Comparison of ENCODE assay signal across 11 cellular contexts in genomic region chr1:32353886-32354570, GRCh38. TPM values are rescaled to one million over a fixed set of nuclear protein-coding genes. Genes with fewer than 3 reads are reported as not detected.
DNase-seq lines count a peak whose midpoint lies in the region; ATAC-seq and TF ChIP-seq lines count a peak whose summit lies in the region.
"Had no signal": no experiment of that assay in that cellular context is flagged by ENCODE, and none has a peak within 500 bp of the region (broad histone marks: within the 10 kb centered on the region; RNA-seq: fewer than 3 reads in every experiment).

No MANE protein-coding gene starts in this region.

- WGBS in mesendoderm (ENCODE audit: extremely low coverage, insufficient coverage, low lambda C conversion rate) = no CpG with 5 or more reads among the region's 2 CpGs
- 8 to 13% methylated on average over 2 of the region's 2 CpGs for WGBS in aorta, 2 donors

- H3K9ac ChIP-seq in colonic mucosa (ENCODE audit: low read depth in 2 of 2, low read length in 2 of 2) = no peak overlapping the region
- H3K9ac ChIP-seq in mesendoderm (ENCODE audit: low read length) = no peak overlapping the region

- H3K4ac ChIP-seq in mesendoderm (ENCODE audit: low read depth, low read length) = no peak overlapping the region

- no peak for ATAC-seq in activated naive CD8-positive, alpha-beta T cell treated with anti-CD3 and anti-CD28 coated beads, Interleukin-2, amount 50 U/mL, for 24 hours
- peak; percentile 2 for ATAC-seq in aorta (ENCODE audit: low FRiP score)
- ATAC-seq in GM19324 (IDR thresholded peaks at IDR 0.05; ENCODE audit: low FRiP score, unreplicated experiment) = no peak
- ATAC-seq: stimulated activated naive CD8-positive, alpha-beta T cell treated with anti-CD3 and anti-CD28 coated beads, Interleukin-15, Interleukin-2, amounts not matched to agents 100 U/mL and 50 U/mL, for 24 hours had no signal

- no peaks in the 10 kb centered on the region for H3K79me1 ChIP-seq in mesendoderm (ENCODE audit: low read length)

- H3K27ac ChIP-seq in colonic mucosa (peak overlapping the region; percentile 6), mesendoderm (ENCODE audit: low read depth, low read length) (no peak overlapping the region), aorta (ENCODE audit: low read depth in 1 of 2, low read length in 2 of 2) (no peak overlapping the region)
- H3K27ac ChIP-seq: C4-2B had no signal

- intact Hi-C loops in colonic mucosa (cut with DNase I) = no loop called here
- intact Hi-C loops in aorta (cut with DNase I) = no loop called here

- H3K23ac ChIP-seq in mesendoderm (ENCODE audit: low read length) = no peak overlapping the region

- H4K8ac ChIP-seq in mesendoderm (ENCODE audit: low read depth, low read length) = no peak overlapping the region

- no peak for TF ChIP-seq CTCF in colonic mucosa (IDR thresholded peaks at IDR 0.05)

- H3K36me3 ChIP-seq in colonic mucosa (no peaks in the 10 kb centered on the region), mesendoderm (ENCODE audit: control insufficient read depth, insufficient read depth, low read length) (no peaks in the 10 kb centered on the region), aorta (ENCODE audit: control insufficient read depth in 1 of 2, insufficient read depth in 2 of 2, low read length in 1 of 2) (no peaks in the 10 kb centered on the region)

- H3K4me1 ChIP-seq in colonic mucosa = peaks cover 3% of the 10 kb centered on the region
- no peaks in the 10 kb centered on the region for H3K4me1 ChIP-seq in mesendoderm (ENCODE audit: control insufficient read depth, low read depth, low read length)
- H3K4me1 ChIP-seq in aorta (ENCODE audit: control insufficient read depth in 1 of 2, insufficient read depth in 2 of 2, low read length in 2 of 2) = no peaks in the 10 kb centered on the region

- peaks cover 30% of the 10 kb centered on the region for H3K4me1 Mint-ChIP-seq in activated naive CD8-positive, alpha-beta T cell (ENCODE audit: low read depth)
- H3K4me1 Mint-ChIP-seq in activated naive CD8-positive, alpha-beta T cell treated with anti-CD3 and anti-CD28 coated beads, Interleukin-2, amount 50 U/mL, for 24 hours = peaks cover 28% of the 10 kb centered on the region

- no peaks in the 10 kb centered on the region for H3K79me2 ChIP-seq in mesendoderm (ENCODE audit: control insufficient read depth, insufficient read depth, low read length)

- H2AK5ac ChIP-seq in mesendoderm (ENCODE audit: low read length) = no peak overlapping the region

- H3K18ac ChIP-seq in mesendoderm (ENCODE audit: low read length) = no peak overlapping the region

- no peak overlapping the region for H4K5ac ChIP-seq in mesendoderm (ENCODE audit: low read length)

- peak overlapping the region; percentile 47 for H3K56ac ChIP-seq in mesendoderm (ENCODE audit: low read length)

- H2BK5ac ChIP-seq in mesendoderm (ENCODE audit: low read length) = no peak overlapping the region

- no peaks in the 10 kb centered on the region for H3K27me3 ChIP-seq in colonic mucosa
- no peaks in the 10 kb centered on the region for H3K27me3 ChIP-seq in mesendoderm (ENCODE audit: insufficient read depth, low read length, poor library complexity)
- H3K27me3 ChIP-seq in aorta (ENCODE audit: control insufficient read depth in 1 of 2, insufficient read depth in 2 of 2, low read length in 1 of 2) = no peaks in the 10 kb centered on the region

- no peaks in the 10 kb centered on the region for H3K9me3 ChIP-seq in colonic mucosa
- no peaks in the 10 kb centered on the region for H3K9me3 ChIP-seq in aorta (ENCODE audit: control insufficient read depth, low read length)

- H3K4me3 Mint-ChIP-seq in activated naive CD8-positive, alpha-beta T cell = peak overlapping the region; percentile 27
- H3K4me3 Mint-ChIP-seq in activated naive CD8-positive, alpha-beta T cell treated with anti-CD3 and anti-CD28 coated beads, Interleukin-2, amount 50 U/mL, for 24 hours = no peak overlapping the region

- no peaks in the 10 kb centered on the region for H3K27me3 Mint-ChIP-seq in activated naive CD8-positive, alpha-beta T cell
- H3K27me3 Mint-ChIP-seq in activated naive CD8-positive, alpha-beta T cell treated with anti-CD3 and anti-CD28 coated beads, Interleukin-2, amount 50 U/mL, for 24 hours = no peaks in the 10 kb centered on the region

- no peaks in the 10 kb centered on the region for H3K36me3 Mint-ChIP-seq in activated naive CD8-positive, alpha-beta T cell
- H3K36me3 Mint-ChIP-seq in activated naive CD8-positive, alpha-beta T cell treated with anti-CD3 and anti-CD28 coated beads, Interleukin-2, amount 50 U/mL, for 24 hours (ENCODE audit: low read depth) = no peaks in the 10 kb centered on the region

- H3K4me3 ChIP-seq in colonic mucosa (no peak overlapping the region), mesendoderm (ENCODE audit: low read length) (no peak overlapping the region), aorta (ENCODE audit: low read length in 2 of 2) (no peak overlapping the region)

- H3K9me3 Mint-ChIP-seq in activated naive CD8-positive, alpha-beta T cell (ENCODE audit: low read depth) = no peaks in the 10 kb centered on the region
- H3K9me3 Mint-ChIP-seq in activated naive CD8-positive, alpha-beta T cell treated with anti-CD3 and anti-CD28 coated beads, Interleukin-2, amount 50 U/mL, for 24 hours = no peaks in the 10 kb centered on the region

- no peak overlapping the region for H3K27ac Mint-ChIP-seq in activated naive CD8-positive, alpha-beta T cell
- no peak overlapping the region for H3K27ac Mint-ChIP-seq in activated naive CD8-positive, alpha-beta T cell treated with anti-CD3 and anti-CD28 coated beads, Interleukin-2, amount 50 U/mL, for 24 hours

- H2BK120ac ChIP-seq in mesendoderm (ENCODE audit: low read depth, low read length) = no peak overlapping the region

- no peak for DNase-seq in activated naive CD8-positive, alpha-beta T cell treated with anti-CD3 and anti-CD28 coated beads, Interleukin-2, amount 50 U/mL, for 24 hours
- no peak for DNase-seq in colonic mucosa
- peak; percentile 26 for DNase-seq in mesendoderm
- DNase-seq in aorta = peak in 1 of 2 donors; percentile 68
- no peak for DNase-seq in NCI-H1694 (lab: John Stamatoyannopoulos, UW)
- no peak for DNase-seq in NCI-H1417 treated with DMSO at 0.1 percent for 48 hours (lab: John Stamatoyannopoulos, UW)
- DNase-seq: NCI-H774; stimulated activated naive CD8-positive, alpha-beta T cell treated with anti-CD3 and anti-CD28 coated beads, Interleukin-15, Interleukin-2, amounts not matched to agents 100 U/mL and 50 U/mL, for 24 hours had no signal

- H3K4me2 ChIP-seq in mesendoderm (ENCODE audit: low read length) = no peak overlapping the region

- H2BK15ac ChIP-seq in mesendoderm (replicated peaks; ENCODE audit: low read depth) = no peak overlapping the region

RNA-seq across cellular contexts. Expression of gene FAM229A, which starts 8.3 kb away (rescaled TPM):
- 1 to 10 TPM; 5.6 to 8.0 TPM for total RNA-seq in colonic mucosa
- polyA plus RNA-seq in mesendoderm (2013, experiment 1 of 2) = 1.8 TPM
- polyA plus RNA-seq in mesendoderm (2013, experiment 2 of 2) = 1.6 TPM
- total RNA-seq in aorta = 10 to 100 TPM in 1 of 2 donors, 1 to 10 TPM in 1; 6.5 to 11.7 TPM
- 10 to 100 TPM in 1 of 2 donors, 1 to 10 TPM in 1; 2.3 to 40.1 TPM for polyA plus RNA-seq in aorta

RNA-seq across cellular contexts. Expression of gene TSSK3, which starts 8.3 kb away (rescaled TPM):
- total RNA-seq in colonic mucosa = under 1 TPM; 0.61 to 0.99 TPM
- 0.42 TPM for polyA plus RNA-seq in mesendoderm (2013, experiment 1 of 2)
- polyA plus RNA-seq in mesendoderm (2013, experiment 2 of 2) = 0.22 TPM
- 1 to 10 TPM; 1.7 to 2.2 TPM for total RNA-seq in aorta
- under 1 TPM in 1 of 2 donors, not detected in 1; 0.41 TPM for polyA plus RNA-seq in aorta

RNA-seq across cellular contexts. Expression of gene MARCKSL1, which starts 18.0 kb away (rescaled TPM):
- total RNA-seq in colonic mucosa (100 to 1,000 TPM; 174 to 199 TPM), aorta (10 to 100 TPM; 31.0 to 34.7 TPM)
- polyA plus RNA-seq in mesendoderm (2013, experiment 1 of 2) = 698 TPM
- 700 TPM for polyA plus RNA-seq in mesendoderm (2013, experiment 2 of 2)
- 10 to 100 TPM in 1 of 2 donors, 1 to 10 TPM in 1; 4.7 to 10.1 TPM for polyA plus RNA-seq in aorta

RNA-seq across cellular contexts. Expression of gene BSDC1, which starts 40.2 kb away (rescaled TPM):
- total RNA-seq in colonic mucosa (10 to 100 TPM; 65.7 to 76.8 TPM), aorta (10 to 100 TPM; 55.2 to 62.8 TPM)
- 27.3 TPM for polyA plus RNA-seq in mesendoderm (2013, experiment 1 of 2)
- polyA plus RNA-seq in mesendoderm (2013, experiment 2 of 2) = 27.9 TPM
- polyA plus RNA-seq in aorta = 10 to 100 TPM; 26.4 to 42.9 TPM

Comparison
In these comparisons a context has a peak if more than half of its experiments do, and no peak if none do; other contexts are left out.
1. RNA of gene MARCKSL1, which starts 18.0 kb away (total RNA-seq): 174 to 199 TPM in colonic mucosa; 31.0 to 34.7 TPM in aorta; every median in the first group is over 4 times any median in the second.